In the genomic region with DNA sequence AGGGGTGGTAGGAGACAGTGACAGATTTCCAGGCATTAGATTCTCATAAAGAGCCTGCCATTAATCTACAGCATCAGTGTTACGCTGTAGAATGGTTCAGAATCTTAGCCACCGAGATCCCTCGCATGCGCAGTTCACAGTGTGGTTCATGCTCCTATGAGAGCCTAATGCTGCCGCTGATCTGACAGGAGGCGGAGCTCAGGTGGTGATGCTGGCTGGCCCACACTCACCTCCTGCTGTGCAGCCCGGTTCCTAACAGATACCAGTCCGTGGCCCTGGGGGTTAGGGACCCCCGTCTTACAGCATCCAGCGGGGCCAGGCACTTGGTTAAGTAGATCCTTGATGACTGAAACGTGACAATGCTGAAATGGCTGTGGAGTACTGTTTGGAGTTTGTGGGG, we compare ENCODE assay signal across 14 cellular contexts.
A peak's percentile ranks its signal among the peaks of the same experiment; 100 is the strongest.
DNase-seq lines count a peak whose midpoint lies in the region; ATAC-seq, FAIRE-seq and TF ChIP-seq lines count a peak whose summit lies in the region.
"Had no signal": no experiment of that assay in that cellular context is flagged by ENCODE, and none has a peak within 500 bp of the region (broad histone marks: within the 10 kb centered on the region; RNA-seq: fewer than 3 reads in every experiment).

No MANE protein-coding gene starts in this region.

- H4K20me1 ChIP-seq in GM23248 (ENCODE audit: insufficient read depth) (no peaks in the 10 kb centered on the region), K562 (replicated peaks; ENCODE audit: control insufficient read depth, insufficient read depth, low read length) (no peaks in the 10 kb centered on the region)

- no peaks in the 10 kb centered on the region for H3K9me1 ChIP-seq in K562 (ENCODE audit: control insufficient read depth, insufficient read depth, low read length)

- POLR2A ChIA-PET in activated CD4-positive, alpha-beta T cell treated with anti-CD3 and anti-CD28 coated beads for 36 hours (lab: Charles Lee), result no interaction called here
- POLR2A ChIA-PET in K562 (lab: Yijun Ruan, JAX), result interaction anchor here (0.7 kb wide), 1 partner anchor 762 kb away, joined by 3 read pairs; no protein-coding TSS in a partner anchor

- no peak for TF ChIP-seq RAD21 in K562 (CRISPR knock-in tag; conservative IDR thresholded peaks at IDR 0.05 in 1 of 2, IDR thresholded peaks at IDR 0.05 in 1 of 2)

- TF ChIP-seq EP300 in K562 (IDR thresholded peaks at IDR 0.05; ENCODE audit: low read length), result no peak

- no peak for ATAC-seq in activated CD4-positive, alpha-beta T cell treated with anti-CD3 and anti-CD28 coated beads for 36 hours
- ATAC-seq in K562, result peak; percentile 61
- peak; percentile 34 for ATAC-seq in left lobe of liver
- ATAC-seq: activated CD4-positive, CD25-positive, alpha-beta regulatory T cell treated with anti-CD3 and anti-CD28 coated beads, Interleukin-2, amount 50 U/mL, for 24 hours had no signal

- H2AFZ ChIP-seq in GM23248, result peak overlapping the region; percentile 84; the same call in 1 of the 2 replicates
- no peak overlapping the region for H2AFZ ChIP-seq in K562 (ENCODE audit: low read depth, low read length)

- in situ Hi-C loops in GM23248 (cut with MboI) (loop anchor here (10.0 kb wide), 1 partner anchor 138 kb away; no protein-coding TSS in a partner anchor), K562 (cut with MboI) (loop anchor here (10.0 kb wide), 1 partner anchor 328 kb away; no protein-coding TSS in a partner anchor)

- H3K9ac ChIP-seq in GM23248 (no peak overlapping the region), K562 (ENCODE audit: insufficient read depth in 1 of 2, low read depth in 2 of 2, low read length in 2 of 2) (no peak overlapping the region)

- H3K9me3 Mint-ChIP-seq in activated CD4-positive, alpha-beta T cell treated with anti-CD3 and anti-CD28 coated beads for 36 hours (ENCODE audit: low read depth), result no peaks in the 10 kb centered on the region
- no peaks in the 10 kb centered on the region for H3K9me3 Mint-ChIP-seq in immature natural killer cell
- H3K9me3 Mint-ChIP-seq: activated naive CD8-positive, alpha-beta T cell treated with anti-CD3 and anti-CD28 coated beads, Interleukin-2, amount 10 ng/mL, durations not matched to agents 7 days and 5 days; CD8-positive, alpha-beta memory T cell had no signal

- H3K36me3 ChIP-seq in GM23248 (ENCODE audit: low read depth), result no peaks in the 10 kb centered on the region
- H3K36me3 ChIP-seq in K562 (ENCODE audit: control insufficient read depth, insufficient read depth, low read length), result no peaks in the 10 kb centered on the region
- no peaks in the 10 kb centered on the region for H3K36me3 ChIP-seq in esophagus squamous epithelium

- no peaks in the 10 kb centered on the region; the same call in 1 of the 2 replicates for H3K4me1 ChIP-seq in GM23248 (ENCODE audit: insufficient read depth)
- H3K4me1 ChIP-seq in K562 (replicated peaks in 1 of 2; ENCODE audit: control insufficient read depth in 2 of 2, insufficient read depth in 2 of 2, low read length in 2 of 2), result no peaks in the 10 kb centered on the region
- peaks cover 0 to 5% (median 0%) of the 10 kb centered on the region in 3 donors for H3K4me1 ChIP-seq in esophagus squamous epithelium

- FAIRE-seq in K562 (lab: Jason Lieb, UNC), result no peak

- no peaks in the 10 kb centered on the region for H3K9me2 ChIP-seq in GM23248 (ENCODE audit: insufficient read depth)

- no peaks in the 10 kb centered on the region for H3K27me3 Mint-ChIP-seq in activated CD4-positive, alpha-beta T cell treated with anti-CD3 and anti-CD28 coated beads for 36 hours
- H3K27me3 Mint-ChIP-seq in immature natural killer cell (ENCODE audit: low read depth in 3 of 3), result peaks cover 0 to 3% (median 0%) of the 10 kb centered on the region in 3 donors

- H3K27me3 ChIP-seq in GM23248 (replicated peaks; ENCODE audit: insufficient read depth) (no peaks in the 10 kb centered on the region), K562 (ENCODE audit: control insufficient read depth in 2 of 2, insufficient read depth in 2 of 2, low read length in 2 of 2) (peaks cover 15 to 29% of the 10 kb centered on the region in 2 experiments), esophagus squamous epithelium (peaks cover 0 to 4% (median 0%) of the 10 kb centered on the region in 4 donors)

- no peaks in the 10 kb centered on the region for H3K79me2 ChIP-seq in GM23248 (ENCODE audit: insufficient read depth)
- no peaks in the 10 kb centered on the region for H3K79me2 ChIP-seq in K562 (ENCODE audit: control insufficient read depth, insufficient read depth, low read length)

- no peaks in the 10 kb centered on the region for H3K9me3 ChIP-seq in GM23248 (ENCODE audit: low read depth)
- H3K9me3 ChIP-seq in K562 (replicated peaks; ENCODE audit: control insufficient read depth, insufficient read depth, low read depth, low read length), result no peaks in the 10 kb centered on the region
- no peaks in the 10 kb centered on the region for H3K9me3 ChIP-seq in esophagus squamous epithelium

- no peak overlapping the region for H3K4me3 Mint-ChIP-seq in activated CD4-positive, alpha-beta T cell treated with anti-CD3 and anti-CD28 coated beads for 36 hours
- no peak overlapping the region for H3K4me3 Mint-ChIP-seq in immature natural killer cell
- H3K4me3 Mint-ChIP-seq: activated naive CD8-positive, alpha-beta T cell treated with anti-CD3 and anti-CD28 coated beads, Interleukin-2, amount 10 ng/mL, durations not matched to agents 7 days and 5 days had no signal

- no peak overlapping the region for H3K27ac ChIP-seq in GM23248
- H3K27ac ChIP-seq in K562 (ENCODE audit: extremely low read depth, low read depth, low read length), result no peak overlapping the region
- no peak overlapping the region for H3K27ac ChIP-seq in esophagus squamous epithelium
- H3K27ac ChIP-seq: epithelial cell of prostate had no signal

- H3K4me2 ChIP-seq in GM23248 (ENCODE audit: unreplicated experiment), result peak overlapping the region; percentile 68
- no peak overlapping the region for H3K4me2 ChIP-seq in K562 (ENCODE audit: insufficient read depth, low read length)

- WGBS in GM23248 (ENCODE audit: low coverage in 1 of 2, low lambda C conversion rate in 2 of 2, missing lambda C conversion rate in 2 of 2), 2 experiments, result 85 to 86% methylated on average over 11 of the region's 11 CpGs
- 11% methylated on average over 11 of the region's 11 CpGs for WGBS in K562 (ENCODE audit: insufficient coverage, low coverage, missing lambda C conversion rate)
- WGBS in esophagus squamous epithelium, 2 donors, result 73 to 88% methylated on average over 7 to 8 of the region's 11 CpGs

- CTCF ChIA-PET in activated CD4-positive, alpha-beta T cell treated with anti-CD3 and anti-CD28 coated beads for 36 hours (lab: Charles Lee), result interaction anchor here (0.7 to 3.5 kb wide), 8 partner anchors 10 to 170 kb away, joined by 3 to 31 read pairs (median 4); no protein-coding TSS in a partner anchor
- CTCF ChIA-PET in K562 (lab: Yijun Ruan, JAX; ENCODE audit: low intra/inter-chr PET ratio), result interaction anchor here (0.9 to 1.5 kb wide), 3 partner anchors 147 to 567 kb away, joined by 4 to 20 read pairs (median 4); no protein-coding TSS in a partner anchor

- no peaks in the 10 kb centered on the region for H3K36me3 Mint-ChIP-seq in activated CD4-positive, alpha-beta T cell treated with anti-CD3 and anti-CD28 coated beads for 36 hours (ENCODE audit: low read depth)
- H3K36me3 Mint-ChIP-seq in immature natural killer cell, result no peaks in the 10 kb centered on the region
- H3K36me3 Mint-ChIP-seq: activated naive CD8-positive, alpha-beta T cell treated with anti-CD3 and anti-CD28 coated beads, Interleukin-2, amount 10 ng/mL, durations not matched to agents 7 days and 5 days; CD8-positive, alpha-beta memory T cell had no signal

- no peaks in the 10 kb centered on the region for H3K4me1 Mint-ChIP-seq in activated CD4-positive, alpha-beta T cell treated with anti-CD3 and anti-CD28 coated beads for 36 hours
- H3K4me1 Mint-ChIP-seq in immature natural killer cell, result peaks cover 0 to 2% of the 10 kb centered on the region in 2 donors
- H3K4me1 Mint-ChIP-seq: activated naive CD8-positive, alpha-beta T cell treated with anti-CD3 and anti-CD28 coated beads, Interleukin-2, amount 10 ng/mL, durations not matched to agents 7 days and 5 days had no signal

- no TSS peak for BruUV-seq in K562 (replicated peaks; lab: Mats Ljungman, UMichigan)

- intact Hi-C loops in activated CD4-positive, alpha-beta T cell treated with anti-CD3 and anti-CD28 coated beads for 36 hours (cut with DNase I, micrococcal nuclease), result loop anchor here (1.0 to 10.0 kb wide), 5 partner anchors 268 to 568 kb away; no protein-coding TSS in a partner anchor
- intact Hi-C loops in K562 (cut with micrococcal nuclease), result loop anchor here (5.0 kb wide), 2 partner anchors 306 to 566 kb away; no protein-coding TSS in a partner anchor
- intact Hi-C loops in esophagus squamous epithelium (cut with DNase I), result loop anchor here (5.0 kb wide), 1 partner anchor 146 kb away; no protein-coding TSS in a partner anchor

- no peaks in the 10 kb centered on the region for H3F3A ChIP-seq in GM23248 (ENCODE audit: insufficient read depth)

- TF ChIP-seq CTCF in K562 (IDR thresholded peaks at IDR 0.05 in 2 of 3, conservative IDR thresholded peaks at IDR 0.05 in 1 of 3; ENCODE audit: insufficient read depth in 2 of 3, low read depth in 1 of 3, low read length in 3 of 3) (no peak), esophagus squamous epithelium (IDR thresholded peaks at IDR 0.05) (no peak)

- TF ChIP-seq POLR2A in K562 (conservative IDR thresholded peaks at IDR 0.05) (no peak), esophagus squamous epithelium (IDR thresholded peaks at IDR 0.05) (no peak)

- H3K4me3 ChIP-seq in GM23248, result 0 out of 2 replicates have a peak overlapping the region, but pooled peaks have one; percentile 72
- no peak overlapping the region for H3K4me3 ChIP-seq in K562
- no peak overlapping the region for H3K4me3 ChIP-seq in esophagus squamous epithelium

- peak; percentile 17 for DNase-seq in activated CD4-positive, alpha-beta T cell treated with anti-CD3 and anti-CD28 coated beads for 48 hours
- DNase-seq in activated CD4-positive, alpha-beta T cell treated with anti-CD3 and anti-CD28 coated beads for 36 hours, result no peak
- DNase-seq in GM23248 (no peak), K562 (ENCODE audit: extremely low read depth in 1 of 4, low spot score in 3 of 4) (peak in 1 of 4 experiments; percentile 8), left lobe of liver (ENCODE audit: low spot score) (no peak), immature natural killer cell (no peak), NCI-H82 (lab: John Stamatoyannopoulos, UW) (no peak), esophagus squamous epithelium (lab: John Stamatoyannopoulos, UW) (no peak)
- DNase-seq: GF-D8, SHP77 had no signal

- H3K27ac Mint-ChIP-seq in activated CD4-positive, alpha-beta T cell treated with anti-CD3 and anti-CD28 coated beads for 36 hours, result no peak overlapping the region
- H3K27ac Mint-ChIP-seq in immature natural killer cell, result no peak overlapping the region
- H3K27ac Mint-ChIP-seq: activated naive CD8-positive, alpha-beta T cell treated with anti-CD3 and anti-CD28 coated beads, Interleukin-2, amount 10 ng/mL, durations not matched to agents 7 days and 5 days had no signal

TF ChIP-seq in K562, 482 proteins besides CTCF, POLR2A, EP300 and RAD21:
- TF ChIP-seq KLF16 (IDR thresholded peaks at IDR 0.05) (no peak), NRF1 (conservative IDR thresholded peaks at IDR 0.05 in 1 of 2, IDR thresholded peaks at IDR 0.05 in 1 of 2) (peak; percentile 76 to 79)
